1 cellular context compared by ENCODE assay signal in the genomic region with DNA sequence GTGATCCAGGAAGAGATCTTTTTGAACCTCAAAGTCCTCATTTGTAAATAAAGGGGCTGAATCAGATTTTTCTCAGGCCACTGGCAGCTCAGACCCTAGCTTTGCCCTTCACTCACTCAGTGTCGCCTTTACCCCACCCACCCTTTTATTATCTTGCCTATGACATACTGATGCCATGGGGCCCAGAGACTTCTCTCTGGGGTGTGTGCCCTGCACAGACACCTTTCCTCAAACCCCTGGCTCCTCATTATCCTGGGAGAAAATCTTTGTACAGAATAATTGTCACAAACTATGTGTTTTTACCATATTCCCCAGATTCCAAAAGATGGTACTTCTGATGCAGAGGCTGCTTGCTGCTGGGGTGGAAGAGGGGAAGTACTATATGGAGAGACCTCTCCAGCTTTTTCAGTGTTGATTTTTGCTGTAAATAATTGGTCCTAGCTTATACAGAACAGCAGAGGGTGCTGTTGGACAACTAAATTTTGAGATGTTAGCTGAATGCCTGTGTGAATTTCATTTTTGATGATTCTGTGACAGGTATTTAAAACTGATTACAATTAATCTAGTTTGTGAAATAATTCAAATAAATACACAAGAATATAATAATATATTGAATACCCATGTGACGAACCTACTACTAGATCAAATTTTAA.
TF ChIP-seq lines count a peak whose summit lies in the region.

No MANE protein-coding gene starts in this region.

TF ChIP-seq in GM23338, 12 proteins besides CTCF, POLR2A, EP300 and RAD21 (continued from another document):
- no peak for TF ChIP-seq ZNF462 (CRISPR knock-in tag; IDR thresholded peaks at IDR 0.05)
- no peak for TF ChIP-seq EZH2 (IDR thresholded peaks at IDR 0.05; ENCODE audit: low read depth, unreplicated experiment)
- TF ChIP-seq CREB1 (CRISPR knock-in tag; IDR thresholded peaks at IDR 0.05; ENCODE audit: low read depth), result no peak
- TF ChIP-seq JUNB (IDR thresholded peaks at IDR 0.05; ENCODE audit: unreplicated experiment), result no peak
- TF ChIP-seq ZNF331 (CRISPR knock-in tag; IDR thresholded peaks at IDR 0.05; ENCODE audit: low read depth), result no peak
